In genomic region chr11:1548221-1549070, GRCh38 we compare ENCODE assay signal across 1 cellular context.
A peak's percentile ranks its signal among the peaks of the same experiment; 100 is the strongest.
TF ChIP-seq lines count a peak whose summit lies in the region.

No MANE protein-coding gene starts in this region.

TF ChIP-seq in HepG2, 621 proteins besides CTCF, POLR2A, EP300 and RAD21:
- TF ChIP-seq CBX2 (IDR thresholded peaks at IDR 0.05; ENCODE audit: low read depth, low read length) (no peak), CBX2 (CRISPR knock-in tag; IDR thresholded peaks at IDR 0.05; ENCODE audit: low read depth) (no peak), SPEN (CRISPR knock-in tag; IDR thresholded peaks at IDR 0.05; ENCODE audit: low read depth) (no peak), TFDP1 (CRISPR knock-in tag; IDR thresholded peaks at IDR 0.05; ENCODE audit: borderline replicate concordance) (no peak), ZNF143 (CRISPR knock-in tag; IDR thresholded peaks at IDR 0.05) (no peak), HNRNPL (IDR thresholded peaks at IDR 0.05; ENCODE audit: low read depth, low read length) (0 out of 2 replicates have a peak, but pooled peaks have one; percentile 47), ONECUT2 (CRISPR knock-in tag; IDR thresholded peaks at IDR 0.05) (no peak), PAX8 (CRISPR knock-in tag; IDR thresholded peaks at IDR 0.05; ENCODE audit: borderline replicate concordance) (no peak), ZZZ3 (CRISPR knock-in tag; IDR thresholded peaks at IDR 0.05; ENCODE audit: borderline replicate concordance) (no peak), HOMEZ (CRISPR knock-in tag; IDR thresholded peaks at IDR 0.05; ENCODE audit: low read depth) (no peak), ZFP62 (CRISPR knock-in tag; IDR thresholded peaks at IDR 0.05) (no peak), ZFP36L2 (CRISPR knock-in tag; IDR thresholded peaks at IDR 0.05) (no peak), CEBPG (CRISPR knock-in tag; IDR thresholded peaks at IDR 0.05) (0 out of 2 replicates have a peak, but pooled peaks have one; percentile 7), NCOA1 (CRISPR knock-in tag; IDR thresholded peaks at IDR 0.05) (no peak), ZMAT3 (CRISPR knock-in tag; conservative IDR thresholded peaks at IDR 0.05) (no peak), ATF4 (CRISPR knock-in tag; IDR thresholded peaks at IDR 0.05) (peak in 1 of 2 experiments; percentile 82; a peak in 2 of 4 replicates), ZSCAN20 (CRISPR knock-in tag; IDR thresholded peaks at IDR 0.05; ENCODE audit: borderline replicate concordance) (no peak), FOXO1 (CRISPR knock-in tag; IDR thresholded peaks at IDR 0.05) (no peak), RFX3 (CRISPR knock-in tag; IDR thresholded peaks at IDR 0.05) (no peak), RNF2 (conservative IDR thresholded peaks at IDR 0.05; ENCODE audit: low read depth) (no peak), SP4 (CRISPR knock-in tag; IDR thresholded peaks at IDR 0.05) (no peak)
